In the genomic region with DNA sequence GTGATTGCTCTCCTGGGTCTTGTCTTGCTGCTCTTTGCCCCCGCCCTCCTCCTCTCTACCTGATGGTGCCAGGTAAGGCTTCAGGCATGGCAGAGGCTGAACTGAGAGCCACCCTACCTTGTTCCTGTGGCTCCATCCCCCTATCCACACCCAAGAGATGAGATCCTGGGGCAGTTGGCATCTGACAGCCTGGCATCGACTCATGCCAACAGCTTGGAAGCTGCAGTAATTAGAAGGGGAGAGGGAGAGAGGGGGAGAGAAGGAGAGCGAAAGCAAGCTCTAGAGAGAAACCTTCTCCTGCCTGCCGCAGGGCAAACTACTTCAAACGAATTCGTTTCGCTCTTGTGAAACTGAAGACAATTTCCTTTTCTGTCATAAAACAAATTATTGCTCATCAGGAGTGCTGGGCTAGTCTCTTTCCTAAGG, we compare ENCODE assay signal across 1 cellular context.
TF ChIP-seq lines count a peak whose summit lies in the region.

No MANE protein-coding gene starts in this region.

TF ChIP-seq in SK-N-SH, 30 proteins besides CTCF, POLR2A, EP300 and RAD21:
- TF ChIP-seq JUND (IDR thresholded peaks at IDR 0.05) (no peak), FOXJ3 (CRISPR knock-in tag; IDR thresholded peaks at IDR 0.05) (no peak), ZBTB33 (IDR thresholded peaks at IDR 0.05; ENCODE audit: borderline replicate concordance, low read depth) (no peak), RFX5 (IDR thresholded peaks at IDR 0.05; ENCODE audit: low read length) (no peak), GABPA (IDR thresholded peaks at IDR 0.05; ENCODE audit: low read depth) (no peak), YY1 (IDR thresholded peaks at IDR 0.05; ENCODE audit: low read depth) (no peak), RXRA (IDR thresholded peaks at IDR 0.05; ENCODE audit: borderline replicate concordance, low read depth) (no peak), FOSL2 (IDR thresholded peaks at IDR 0.05; ENCODE audit: borderline replicate concordance, low read depth) (no peak), TAF1 (IDR thresholded peaks at IDR 0.05; ENCODE audit: borderline replicate concordance, low read depth, low read length) (no peak), NFIC (IDR thresholded peaks at IDR 0.05; ENCODE audit: borderline replicate concordance) (no peak), EZH2phosphoT487 (IDR thresholded peaks at IDR 0.05; ENCODE audit: borderline replicate concordance, low read depth) (no peak), USF2 (IDR thresholded peaks at IDR 0.05; ENCODE audit: borderline replicate concordance, low read depth, low read length) (no peak), SMC3 (IDR thresholded peaks at IDR 0.05; ENCODE audit: low read depth, low read length) (no peak), TEAD4 (IDR thresholded peaks at IDR 0.05; ENCODE audit: borderline replicate concordance, insufficient read depth) (no peak), POLR2AphosphoS5 (IDR thresholded peaks at IDR 0.05; ENCODE audit: low read depth, low read length) (no peak)
- TF ChIP-seq, protein P1, sequence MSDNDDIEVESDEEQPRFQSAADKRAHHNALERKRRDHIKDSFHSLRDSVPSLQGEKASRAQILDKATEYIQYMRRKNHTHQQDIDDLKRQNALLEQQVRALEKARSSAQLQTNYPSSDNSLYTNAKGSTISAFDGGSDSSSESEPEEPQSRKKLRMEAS (IDR thresholded peaks at IDR 0.05; ENCODE audit: low read depth): no peak
- TF ChIP-seq, protein P2, sequence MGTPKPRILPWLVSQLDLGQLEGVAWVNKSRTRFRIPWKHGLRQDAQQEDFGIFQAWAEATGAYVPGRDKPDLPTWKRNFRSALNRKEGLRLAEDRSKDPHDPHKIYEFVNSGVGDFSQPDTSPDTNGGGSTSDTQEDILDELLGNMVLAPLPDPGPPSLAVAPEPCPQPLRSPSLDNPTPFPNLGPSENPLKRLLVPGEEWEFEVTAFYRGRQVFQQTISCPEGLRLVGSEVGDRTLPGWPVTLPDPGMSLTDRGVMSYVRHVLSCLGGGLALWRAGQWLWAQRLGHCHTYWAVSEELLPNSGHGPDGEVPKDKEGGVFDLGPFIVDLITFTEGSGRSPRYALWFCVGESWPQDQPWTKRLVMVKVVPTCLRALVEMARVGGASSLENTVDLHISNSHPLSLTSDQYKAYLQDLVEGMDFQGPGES (IDR thresholded peaks at IDR 0.05; ENCODE audit: low read depth, low read length): no peak
